In the genomic region with DNA sequence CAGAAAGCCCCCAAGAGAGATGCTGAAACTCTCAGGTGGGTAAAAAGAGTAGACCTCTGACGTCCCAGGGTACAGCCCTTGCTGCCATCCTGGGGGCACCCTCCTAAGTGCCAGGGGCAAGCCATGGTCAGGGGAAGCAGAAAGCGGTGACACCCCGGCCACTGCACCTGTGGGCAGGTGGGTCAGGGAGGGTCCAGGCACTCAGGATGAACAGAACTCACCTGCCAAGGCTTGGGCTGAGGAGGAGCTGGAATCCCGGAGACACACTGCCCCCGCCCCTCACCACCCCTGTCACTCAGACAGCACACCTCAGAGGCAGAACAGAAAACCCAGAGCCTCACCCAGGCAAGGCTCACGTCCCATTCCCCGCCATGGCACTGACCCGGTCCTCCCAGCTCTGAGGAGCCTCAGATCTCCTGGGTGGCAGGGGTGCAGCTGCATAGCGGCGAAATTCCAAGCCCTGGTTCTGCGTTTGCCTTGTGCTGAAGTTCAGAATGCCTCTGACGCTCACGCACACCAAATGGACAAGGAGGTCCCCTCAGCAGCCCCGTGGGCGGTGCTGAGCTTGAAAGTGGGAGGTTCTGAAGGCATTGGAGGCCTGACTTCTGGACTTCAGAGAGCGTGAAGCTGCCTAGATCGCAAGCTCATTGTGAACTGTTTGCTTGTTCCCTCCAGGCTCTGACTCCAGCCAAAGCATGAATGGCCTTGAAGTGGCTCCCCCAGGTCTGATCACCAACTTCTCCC, we compare ENCODE assay signal across 1 cellular context.
TF ChIP-seq lines count a peak whose summit lies in the region.

No MANE protein-coding gene starts in this region.

TF ChIP-seq in H1, 55 proteins besides CTCF, POLR2A, EP300 and RAD21:
- no peak for TF ChIP-seq GABPA (IDR thresholded peaks at IDR 0.05; ENCODE audit: borderline replicate concordance, insufficient read depth, low read length)
- TF ChIP-seq HDAC2 (IDR thresholded peaks at IDR 0.05; ENCODE audit: borderline replicate concordance in 1 of 2, low read depth in 2 of 2, low read length in 2 of 2) = no peak
- no peak for TF ChIP-seq TBP (IDR thresholded peaks at IDR 0.05; ENCODE audit: low read depth, low read length)
- TF ChIP-seq CREB1 (IDR thresholded peaks at IDR 0.05) = no peak
- no peak for TF ChIP-seq SIN3A (conservative IDR thresholded peaks at IDR 0.05 in 1 of 2, IDR thresholded peaks at IDR 0.05 in 1 of 2; ENCODE audit: low read depth in 1 of 2, low read length in 2 of 2)
- no peak for TF ChIP-seq CTBP2 (IDR thresholded peaks at IDR 0.05; ENCODE audit: borderline replicate concordance, insufficient read depth, insufficient read length, low read length)
- TF ChIP-seq CHD7 (IDR thresholded peaks at IDR 0.05; ENCODE audit: insufficient replicate concordance, low read length) = no peak
- no peak for TF ChIP-seq RBBP5 (IDR thresholded peaks at IDR 0.05; ENCODE audit: borderline replicate concordance, low read depth, low read length)
- TF ChIP-seq MAX (IDR thresholded peaks at IDR 0.05) = no peak
- no peak for TF ChIP-seq SP2 (IDR thresholded peaks at IDR 0.05; ENCODE audit: low read length)
- no peak for TF ChIP-seq BACH1 (IDR thresholded peaks at IDR 0.05; ENCODE audit: low read length)
- no peak for TF ChIP-seq SIRT6 (IDR thresholded peaks at IDR 0.05; ENCODE audit: low read length)
- TF ChIP-seq TEAD4 (IDR thresholded peaks at IDR 0.05; ENCODE audit: low read depth, low read length) = no peak
